In the genomic region with DNA sequence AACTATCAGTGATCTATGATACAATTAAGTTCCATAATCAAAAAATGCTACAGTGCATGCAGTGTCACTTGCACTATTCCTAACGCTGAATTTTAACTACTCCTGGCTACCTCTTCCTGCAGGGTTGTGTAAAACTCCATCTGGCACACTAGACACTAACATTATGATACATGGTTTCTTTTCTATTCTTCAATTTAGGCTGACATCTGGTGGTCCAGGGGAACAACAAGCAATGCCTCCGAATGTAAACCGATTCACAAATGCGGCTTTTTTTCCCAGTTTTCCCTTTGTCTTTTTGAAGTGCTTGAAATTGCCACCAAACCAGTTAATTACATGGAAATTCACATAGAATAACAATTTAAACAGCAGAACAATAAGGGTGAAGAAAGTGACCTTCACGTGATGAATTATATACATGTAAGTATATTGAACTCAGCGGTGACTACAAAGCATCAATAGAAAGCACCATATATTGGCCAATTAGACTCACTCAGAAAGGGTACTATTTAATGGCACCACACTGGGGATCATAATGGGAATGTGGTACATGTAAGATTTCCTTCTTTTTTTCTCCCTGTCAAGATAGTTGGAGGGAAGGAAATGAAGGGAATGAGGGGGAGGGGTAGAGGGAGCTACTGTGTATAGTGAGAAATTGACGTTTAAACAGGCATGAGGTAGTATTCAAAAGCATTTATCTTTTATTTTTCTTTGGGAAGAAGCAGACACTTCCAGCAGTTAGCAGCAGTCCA, we compare ENCODE assay signal across 22 cellular contexts.
DNase-seq lines count a peak whose midpoint lies in the region; ATAC-seq and TF ChIP-seq lines count a peak whose summit lies in the region.
"Had no signal": no experiment of that assay in that cellular context is flagged by ENCODE, and none has a peak within 500 bp of the region (broad histone marks: within the 10 kb centered on the region; RNA-seq: fewer than 3 reads in every experiment).

No MANE protein-coding gene starts in this region.

- peaks cover 18% of the 10 kb centered on the region for H3K4me1 ChIP-seq in hepatocyte (ENCODE audit: insufficient read depth)
- H3K4me1 ChIP-seq: heart left ventricle had no signal

- peak overlapping the region; percentile 3 for H2AFZ ChIP-seq in hepatocyte

- H3K9me2 ChIP-seq in hepatocyte (replicated peaks; ENCODE audit: insufficient read depth), result no peaks in the 10 kb centered on the region

- no peaks in the 10 kb centered on the region for H4K20me1 ChIP-seq in hepatocyte (ENCODE audit: insufficient read depth, poor library complexity, severe bottlenecking)

- no peak overlapping the region for H3K4me3 ChIP-seq in hepatocyte
- H3K4me3 ChIP-seq: heart left ventricle, stomach, transverse colon had no signal

- no peaks in the 10 kb centered on the region for H3K27me3 ChIP-seq in hepatocyte
- H3K27me3 ChIP-seq: brain microvascular endothelial cell, heart left ventricle, stomach, transverse colon had no signal

- H3K4me2 ChIP-seq in hepatocyte, result peak overlapping the region; percentile 5

- WGBS in hepatocyte (ENCODE audit: low lambda C conversion rate, missing lambda C conversion rate), result 71% methylated on average over 7 of the region's 7 CpGs

- ATAC-seq in GM18858 (IDR thresholded peaks at IDR 0.05; ENCODE audit: unreplicated experiment) (no peak), HG03135 (IDR thresholded peaks at IDR 0.05; ENCODE audit: unreplicated experiment) (no peak)

- no peaks in the 10 kb centered on the region for H3K9me3 ChIP-seq in hepatocyte (ENCODE audit: low read depth)
- H3K9me3 ChIP-seq: heart left ventricle, stomach, transverse colon had no signal

- H3K79me2 ChIP-seq in hepatocyte, result no peaks in the 10 kb centered on the region

- no peak overlapping the region for H3K27ac ChIP-seq in hepatocyte
- H3K27ac ChIP-seq: brain microvascular endothelial cell, heart left ventricle, transverse colon had no signal

- peak; percentile 72 for DNase-seq in DMS 273 (lab: John Stamatoyannopoulos, UW; ENCODE audit: unreplicated experiment)
- peak in 2 of 3 experiments; percentile 77 to 94 for DNase-seq in NCI-H1417 (lab: John Stamatoyannopoulos, UW)
- DNase-seq in NCI-H524 treated with DMSO at 0.1 percent for 48 hours (lab: John Stamatoyannopoulos, UW), result peak; percentile 29
- DNase-seq in hepatocyte (ENCODE audit: low spot score), result no peak
- DNase-seq in AG20443 (ENCODE audit: low spot score), result no peak
- no peak for DNase-seq in NCI-H187 (lab: John Stamatoyannopoulos, UW)
- DNase-seq: activated CD4-positive, alpha-beta T cell treated with anti-CD3 and anti-CD28 coated beads, Interleukin-2, amount 10 ng/mL, durations not matched to agents 7 days and 5 days; activated CD8-positive, alpha-beta memory T cell treated with anti-CD3 and anti-CD28 coated beads, Interleukin-2, amount 50 U/mL, for 4 hours; brain microvascular endothelial cell; CD4-positive, alpha-beta T cell; cortex of kidney; H9; heart left ventricle; NCI-H1436; NCI-H510A; SHP77; stimulated activated CD4-positive, alpha-beta T cell treated with anti-CD3 and anti-CD28 coated beads, Interleukin-4, amount 100 ng/mL, for 24 hours; stomach; T-helper 1 cell; transverse colon had no signal

- H3K36me3 ChIP-seq in hepatocyte (replicated peaks; ENCODE audit: insufficient read depth, low read depth), result no peaks in the 10 kb centered on the region
- H3K36me3 ChIP-seq: brain microvascular endothelial cell, heart left ventricle, stomach, transverse colon had no signal

- no peak for TF ChIP-seq CTCF in hepatocyte (IDR thresholded peaks at IDR 0.05; ENCODE audit: poor library complexity)

Comparison
In these comparisons a context has a peak if more than half of its experiments do, and no peak if none do; other contexts are left out.
1. DNase-seq: peak in DMS 273 (single experiment), NCI-H1417 (2 of 3) and NCI-H524 treated with DMSO at 0.1 percent for 48 hours (single experiment); none in hepatocyte (single experiment), AG20443 (single experiment) and NCI-H187 (0 of 2).